16 cellular contexts compared by ENCODE assay signal in the genomic region with DNA sequence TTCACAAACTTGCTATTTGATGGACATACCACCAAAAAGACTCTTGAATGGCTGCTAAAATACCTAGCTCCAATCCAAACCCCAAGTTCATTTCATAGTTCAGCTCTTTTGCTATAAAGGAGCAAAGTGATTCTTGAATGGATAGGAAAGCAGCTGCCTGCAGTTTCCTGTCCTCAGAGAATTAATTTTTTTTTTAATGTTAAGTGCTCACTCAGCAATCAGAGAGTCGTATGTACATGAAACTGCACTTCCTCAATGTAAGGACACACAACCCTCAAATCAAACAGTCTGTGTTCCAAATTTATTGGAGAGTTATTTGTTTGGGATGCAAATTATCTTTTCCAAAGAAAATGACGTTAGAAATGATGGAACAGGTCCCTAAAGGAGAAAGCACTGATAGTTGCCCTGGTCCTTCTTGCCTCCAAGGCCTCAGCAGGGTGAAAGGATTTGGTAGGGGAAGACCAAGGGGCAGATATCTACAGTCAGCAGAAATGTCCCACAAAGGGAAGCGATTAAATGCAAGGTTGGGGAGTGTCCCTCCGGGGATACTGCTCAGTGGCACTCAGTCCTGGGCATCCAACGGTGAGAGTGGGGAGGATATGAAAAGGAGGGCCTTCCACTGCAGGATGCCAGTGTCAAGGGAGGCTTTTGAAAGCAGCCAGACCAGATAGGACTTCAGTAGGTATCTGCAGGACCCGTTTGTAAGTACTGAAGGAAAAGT.
"Had no signal": no experiment of that assay in that cellular context is flagged by ENCODE, and none has a peak within 500 bp of the region (broad histone marks: within the 10 kb centered on the region; RNA-seq: fewer than 3 reads in every experiment).

No MANE protein-coding gene starts in this region.

- H3K27ac ChIP-seq: ascending aorta, coronary artery, neural progenitor cell, tibial nerve had no signal

- H3K4me2 ChIP-seq: neural progenitor cell had no signal

- H3K4me1 Mint-ChIP-seq: activated CD4-positive, alpha-beta T cell treated with anti-CD3 and anti-CD28 coated beads, Interleukin-2, amount 10 ng/mL, durations not matched to agents 7 days and 5 days; neural progenitor cell had no signal

- H3K27me3 Mint-ChIP-seq: activated CD4-positive, alpha-beta T cell treated with anti-CD3 and anti-CD28 coated beads, Interleukin-2, amount 10 ng/mL, durations not matched to agents 7 days and 5 days; activated naive CD4-positive, alpha-beta T cell treated with anti-CD3 and anti-CD28 coated beads, Interleukin-2, amount 50 U/mL, for 24 hours; progenitor cell of endocrine pancreas; stimulated activated naive CD8-positive, alpha-beta T cell treated with anti-CD3 and anti-CD28 coated beads, Interleukin-15, Interleukin-2, amounts not matched to agents 100 ng/mL and 50 ng/mL, for 24 hours had no signal

- DNase-seq: activated CD4-positive, alpha-beta T cell treated with anti-CD3 and anti-CD28 coated beads, Interleukin-2, amount 10 ng/mL, durations not matched to agents 7 days and 5 days; activated CD8-positive, alpha-beta memory T cell treated with anti-CD3 and anti-CD28 coated beads for 24 hours; activated effector memory CD4-positive, alpha-beta T cell treated with anti-CD3 and anti-CD28 coated beads, Interleukin-2, amount 50 U/mL, for 16 hours; activated T-cell treated with anti-CD3 and anti-CD28 coated beads, Interleukin-2, amount 50 U/mL, for 72 hours; erythroblast; kidney; mammary epithelial cell had no signal

- H3K27ac Mint-ChIP-seq: activated CD4-positive, alpha-beta T cell treated with anti-CD3 and anti-CD28 coated beads, Interleukin-2, amount 10 ng/mL, durations not matched to agents 7 days and 5 days; activated naive CD4-positive, alpha-beta T cell treated with anti-CD3 and anti-CD28 coated beads, Interleukin-2, amount 50 U/mL, for 24 hours; activated T-cell treated with anti-CD3 and anti-CD28 coated beads, Interleukin-2, amount 50 U/mL, for 72 hours; neural progenitor cell; progenitor cell of endocrine pancreas; stimulated activated naive CD8-positive, alpha-beta T cell treated with anti-CD3 and anti-CD28 coated beads, Interleukin-15, Interleukin-2, amounts not matched to agents 100 ng/mL and 50 ng/mL, for 24 hours had no signal

- H3K36me3 ChIP-seq: ascending aorta, neural progenitor cell, tibial nerve had no signal

- H3K36me3 Mint-ChIP-seq: activated naive CD4-positive, alpha-beta T cell treated with anti-CD3 and anti-CD28 coated beads, Interleukin-2, amount 50 U/mL, for 24 hours; neural progenitor cell had no signal

- H3K4me3 ChIP-seq: ascending aorta, coronary artery, neural progenitor cell, tibial nerve had no signal

- H3K4me1 ChIP-seq: ascending aorta, neural progenitor cell, tibial nerve had no signal

- H3K4me3 Mint-ChIP-seq: activated CD4-positive, alpha-beta T cell treated with anti-CD3 and anti-CD28 coated beads, Interleukin-2, amount 10 ng/mL, durations not matched to agents 7 days and 5 days; activated naive CD4-positive, alpha-beta T cell treated with anti-CD3 and anti-CD28 coated beads, Interleukin-2, amount 50 U/mL, for 24 hours; activated T-cell treated with anti-CD3 and anti-CD28 coated beads, Interleukin-2, amount 50 U/mL, for 72 hours; neural progenitor cell; stimulated activated naive CD8-positive, alpha-beta T cell treated with anti-CD3 and anti-CD28 coated beads, Interleukin-15, Interleukin-2, amounts not matched to agents 100 ng/mL and 50 ng/mL, for 24 hours had no signal

- H3K9ac ChIP-seq: neural progenitor cell had no signal

- ATAC-seq: activated CD4-positive, CD25-positive, alpha-beta regulatory T cell treated with anti-CD3 and anti-CD28 coated beads, Interleukin-2, amount 50 U/mL, for 24 hours; activated T-cell treated with anti-CD3 and anti-CD28 coated beads, Interleukin-2, amount 50 U/mL, for 72 hours; left lobe of liver had no signal

- H3K27me3 ChIP-seq: ascending aorta, neural progenitor cell, tibial nerve had no signal

- H2AFZ ChIP-seq: neural progenitor cell had no signal

- H3K9me3 ChIP-seq: ascending aorta had no signal
